2 cellular contexts compared by ENCODE assay signal in genomic region chr10:71330789-71331404, GRCh38.
TF ChIP-seq lines count a peak whose summit lies in the region.

No MANE protein-coding gene starts in this region.

TF ChIP-seq in HepG2, 621 proteins besides CTCF, POLR2A, EP300 and RAD21 (continues in another document):
- TF ChIP-seq CHD4 (IDR thresholded peaks at IDR 0.05; ENCODE audit: borderline replicate concordance, low read length) (peak; percentile 73), NR2F2 (IDR thresholded peaks at IDR 0.05; ENCODE audit: borderline replicate concordance, low read depth) (no peak), BHLHE40 (IDR thresholded peaks at IDR 0.05; ENCODE audit: low read length) (no peak), HES4 (CRISPR knock-in tag; IDR thresholded peaks at IDR 0.05; ENCODE audit: borderline replicate concordance) (no peak), ATF3 (CRISPR knock-in tag; IDR thresholded peaks at IDR 0.05) (0 out of 2 replicates have a peak, but pooled peaks have one; percentile 16), MBD4 (IDR thresholded peaks at IDR 0.05; ENCODE audit: borderline replicate concordance, low read length) (no peak), ZNF274 (CRISPR knock-in tag; IDR thresholded peaks at IDR 0.05) (no peak), RARA (CRISPR knock-in tag; IDR thresholded peaks at IDR 0.05) (peak; percentile 23; the same call in 1 of the 2 replicates), ZC3H4 (CRISPR knock-in tag; IDR thresholded peaks at IDR 0.05; ENCODE audit: borderline replicate concordance) (no peak), CEBPG (CRISPR knock-in tag; IDR thresholded peaks at IDR 0.05) (0 out of 2 replicates have a peak, but pooled peaks have one; percentile 54), ZNF3 (CRISPR knock-in tag; IDR thresholded peaks at IDR 0.05) (no peak), HOXA5 (CRISPR knock-in tag; IDR thresholded peaks at IDR 0.05) (no peak), ZNF281 (CRISPR knock-in tag; IDR thresholded peaks at IDR 0.05; ENCODE audit: borderline replicate concordance) (peak; percentile 34; the same call in 1 of the 2 replicates), SRF (IDR thresholded peaks at IDR 0.05; ENCODE audit: low read depth, low read length) (no peak), BCL6 (CRISPR knock-in tag; IDR thresholded peaks at IDR 0.05) (peak; percentile 27; the same call in 1 of the 2 replicates), TEF (CRISPR knock-in tag; IDR thresholded peaks at IDR 0.05) (no peak), SSRP1 (CRISPR knock-in tag; IDR thresholded peaks at IDR 0.05) (no peak), ZNF646 (CRISPR knock-in tag; IDR thresholded peaks at IDR 0.05) (no peak)

TF ChIP-seq in K562, 482 proteins besides CTCF, POLR2A, EP300 and RAD21:
- TF ChIP-seq DACH1 (IDR thresholded peaks at IDR 0.05; ENCODE audit: partially characterized antibody) = no peak
- TF ChIP-seq BCOR (IDR thresholded peaks at IDR 0.05) = no peak
- peak; percentile 13; the same call in 1 of the 2 replicates for TF ChIP-seq ATF3 (IDR thresholded peaks at IDR 0.05)
- no peak for TF ChIP-seq ATF3 (CRISPR knock-in tag; conservative IDR thresholded peaks at IDR 0.05)
- TF ChIP-seq KAT8 (IDR thresholded peaks at IDR 0.05; ENCODE audit: low read depth) = no peak
- no peak for TF ChIP-seq ZNF518B (CRISPR knock-in tag; IDR thresholded peaks at IDR 0.05)
- no peak for TF ChIP-seq KDM5B (IDR thresholded peaks at IDR 0.05; ENCODE audit: insufficient replicate concordance, low read depth, low read length)
- TF ChIP-seq ZNF133 (CRISPR knock-in tag; IDR thresholded peaks at IDR 0.05) = no peak
- TF ChIP-seq GTF2E2 (tag; IDR thresholded peaks at IDR 0.05) = no peak
- TF ChIP-seq RBM25 (IDR thresholded peaks at IDR 0.05; ENCODE audit: low read depth, low read length, severe bottlenecking) = peak; percentile 86
- TF ChIP-seq HMGN3 (IDR thresholded peaks at IDR 0.05; ENCODE audit: borderline replicate concordance, extremely low read depth, insufficient read length, low read depth, low read length) = no peak
- TF ChIP-seq ZNF277 (CRISPR knock-in tag; IDR thresholded peaks at IDR 0.05; ENCODE audit: borderline replicate concordance) = no peak
- TF ChIP-seq BCL6 (CRISPR knock-in tag; IDR thresholded peaks at IDR 0.05) = no peak
- TF ChIP-seq ZNF449 (CRISPR knock-in tag; IDR thresholded peaks at IDR 0.05) = no peak
- no peak for TF ChIP-seq RFX5 (IDR thresholded peaks at IDR 0.05; ENCODE audit: low read depth, low read length)
- no peak for TF ChIP-seq CUX1 (CRISPR knock-in tag; IDR thresholded peaks at IDR 0.05)
- no peak for TF ChIP-seq STAT5B (CRISPR knock-in tag; IDR thresholded peaks at IDR 0.05)
- no peak for TF ChIP-seq POLR2G (IDR thresholded peaks at IDR 0.05; ENCODE audit: low read depth, low read length)
- TF ChIP-seq STAG1 (CRISPR knock-in tag; IDR thresholded peaks at IDR 0.05; ENCODE audit: borderline replicate concordance) = no peak
- no peak for TF ChIP-seq ELK1 (CRISPR knock-in tag; IDR thresholded peaks at IDR 0.05)
- peak; percentile 89 for TF ChIP-seq ESRRA (IDR thresholded peaks at IDR 0.05; ENCODE audit: borderline replicate concordance, low read depth)
- peak; percentile 38; the same call in 1 of the 2 replicates for TF ChIP-seq ADNP (tag; IDR thresholded peaks at IDR 0.05)
- no peak for TF ChIP-seq KLF13 (tag; IDR thresholded peaks at IDR 0.05; ENCODE audit: borderline replicate concordance, low read depth)
- no peak for TF ChIP-seq ARNT (IDR thresholded peaks at IDR 0.05)
- no peak for TF ChIP-seq ZNF134 (CRISPR knock-in tag; conservative IDR thresholded peaks at IDR 0.05)
- no peak for TF ChIP-seq PML (IDR thresholded peaks at IDR 0.05; ENCODE audit: low read length)
- peak; percentile 69 for TF ChIP-seq CEBPG (CRISPR knock-in tag; IDR thresholded peaks at IDR 0.05)
- peak in 1 of 2 experiments; percentile 57; a peak in 2 of 4 replicates for TF ChIP-seq CEBPG (tag; conservative IDR thresholded peaks at IDR 0.05 in 1 of 2, IDR thresholded peaks at IDR 0.05 in 1 of 2)
- no peak for TF ChIP-seq MECOM (CRISPR knock-in tag; IDR thresholded peaks at IDR 0.05)
- no peak for TF ChIP-seq JUND (IDR thresholded peaks at IDR 0.05; ENCODE audit: borderline replicate concordance, low read depth, low read length)
- no peak for TF ChIP-seq JUND (tag; IDR thresholded peaks at IDR 0.05; ENCODE audit: borderline replicate concordance, low read depth, low read length)
- TF ChIP-seq EP400 (IDR thresholded peaks at IDR 0.05) = no peak
- no peak for TF ChIP-seq HEY1 (CRISPR knock-in tag; IDR thresholded peaks at IDR 0.05; ENCODE audit: borderline replicate concordance)
TF ChIP-seq in K562: peak in this region for 5.
